In genomic region chr21:14454642-14455009, GRCh38 we compare ENCODE assay signal across 1 cellular context.
TF ChIP-seq lines count a peak whose summit lies in the region.

No MANE protein-coding gene starts in this region.

TF ChIP-seq in GM12878, 131 proteins besides CTCF, POLR2A, EP300 and RAD21 (continued from another document and continues in another):
- TF ChIP-seq FOXM1 (IDR thresholded peaks at IDR 0.05; ENCODE audit: low read depth, low read length) (peak; percentile 48; the same call in 1 of the 2 replicates), YY1 (IDR thresholded peaks at IDR 0.05; ENCODE audit: low read depth, low read length) (no peak), IRF3 (IDR thresholded peaks at IDR 0.05) (no peak), JUNB (IDR thresholded peaks at IDR 0.05) (peak; percentile 59), ATF7 (IDR thresholded peaks at IDR 0.05; ENCODE audit: low read depth) (peak; percentile 79), MEF2B (IDR thresholded peaks at IDR 0.05; ENCODE audit: partially characterized antibody, poor library complexity, severe bottlenecking) (peak; percentile 21), ATF3 (IDR thresholded peaks at IDR 0.05; ENCODE audit: borderline replicate concordance, extremely low read depth, low read depth, low read length) (no peak), ZZZ3 (IDR thresholded peaks at IDR 0.05; ENCODE audit: control insufficient read depth, insufficient read length, low read depth) (no peak), FOXK2 (IDR thresholded peaks at IDR 0.05) (no peak), MTA2 (IDR thresholded peaks at IDR 0.05; ENCODE audit: low read depth) (peak; percentile 68; the same call in 1 of the 2 replicates), NKRF (conservative IDR thresholded peaks at IDR 0.05) (no peak), POLR2AphosphoS5 (IDR thresholded peaks at IDR 0.05; ENCODE audit: low read length) (no peak; the same call in 1 of the 2 replicates), ETV6 (conservative IDR thresholded peaks at IDR 0.05 in 1 of 2, IDR thresholded peaks at IDR 0.05 in 1 of 2; ENCODE audit: borderline replicate concordance in 1 of 2, low read depth in 1 of 2) (peak in 1 of 2 experiments; percentile 20; a peak in 1 of 4 replicates), KAT2A (conservative IDR thresholded peaks at IDR 0.05; ENCODE audit: control insufficient read depth, low read depth, low read length) (no peak), MTA3 (IDR thresholded peaks at IDR 0.05; ENCODE audit: borderline replicate concordance, low read length) (no peak), PAX5 (IDR thresholded peaks at IDR 0.05; ENCODE audit: borderline replicate concordance, low read depth, low read length) (0 out of 2 replicates have a peak, but pooled peaks have one; percentile 9), NFIC (IDR thresholded peaks at IDR 0.05; ENCODE audit: low read depth, low read length) (0 out of 2 replicates have a peak, but pooled peaks have one; percentile 27), NR2F1 (conservative IDR thresholded peaks at IDR 0.05) (peak; percentile 93), RUNX3 (IDR thresholded peaks at IDR 0.05; ENCODE audit: low read length) (peak; percentile 68; the same call in 1 of the 2 replicates), STAT3 (IDR thresholded peaks at IDR 0.05; ENCODE audit: low read depth, low read length) (0 out of 2 replicates have a peak, but pooled peaks have one; percentile 60), MYB (IDR thresholded peaks at IDR 0.05; ENCODE audit: borderline replicate concordance, low read depth, low read length) (no peak), IKZF2 (IDR thresholded peaks at IDR 0.05) (peak; percentile 37 to 48; a peak in 2 of 4 replicates), IKZF1 (conservative IDR thresholded peaks at IDR 0.05) (peak; percentile 29; the same call in 1 of the 2 replicates), SUZ12 (IDR thresholded peaks at IDR 0.05; ENCODE audit: unreplicated experiment) (no peak), CUX1 (IDR thresholded peaks at IDR 0.05; ENCODE audit: insufficient replicate concordance, low read depth, low read length) (peak; percentile 86), SRF (IDR thresholded peaks at IDR 0.05; ENCODE audit: low read depth in 2 of 2, low read length in 2 of 2) (no peak), NR2C1 (IDR thresholded peaks at IDR 0.05) (peak; percentile 40; the same call in 1 of the 2 replicates), REST (IDR thresholded peaks at IDR 0.05; ENCODE audit: low read depth, low read length) (no peak), TAF1 (IDR thresholded peaks at IDR 0.05; ENCODE audit: borderline replicate concordance, low read depth, low read length) (no peak; the same call in 1 of the 2 replicates), SREBF1 (IDR thresholded peaks at IDR 0.05; ENCODE audit: low read length) (no peak), BHLHE40 (IDR thresholded peaks at IDR 0.05; ENCODE audit: borderline replicate concordance in 1 of 2, low read depth in 2 of 2, low read length in 1 of 2) (peak; percentile 17 to 21; a peak in 1 of 4 replicates), ZBTB11 (CRISPR knock-in tag; IDR thresholded peaks at IDR 0.05) (no peak), CBX5 (IDR thresholded peaks at IDR 0.05; ENCODE audit: low read depth) (0 out of 2 replicates have a peak, but pooled peaks have one; percentile 36), DPF2 (IDR thresholded peaks at IDR 0.05) (0 out of 2 replicates have a peak, but pooled peaks have one; percentile 15), CREB1 (IDR thresholded peaks at IDR 0.05; ENCODE audit: low read depth) (0 out of 2 replicates have a peak, but pooled peaks have one; percentile 30), PKNOX1 (IDR thresholded peaks at IDR 0.05) (peak; percentile 61; the same call in 1 of the 2 replicates), CREM (IDR thresholded peaks at IDR 0.05; ENCODE audit: low read depth) (0 out of 2 replicates have a peak, but pooled peaks have one; percentile 16), CHD2 (IDR thresholded peaks at IDR 0.05; ENCODE audit: borderline replicate concordance, low read depth, low read length) (peak; percentile 53; the same call in 1 of the 2 replicates), RAD51 (IDR thresholded peaks at IDR 0.05) (no peak), BACH1 (IDR thresholded peaks at IDR 0.05; ENCODE audit: borderline replicate concordance) (no peak), SMC3 (IDR thresholded peaks at IDR 0.05; ENCODE audit: borderline replicate concordance, low read length) (peak; percentile 21; the same call in 1 of the 2 replicates), EGR1 (IDR thresholded peaks at IDR 0.05; ENCODE audit: borderline replicate concordance in 1 of 2, low read depth in 2 of 2, low read length in 2 of 2) (no peak), ATF2 (IDR thresholded peaks at IDR 0.05; ENCODE audit: low read length) (peak; percentile 67)
